In genomic region chr17:32143525-32143865, GRCh38 we compare ENCODE assay signal across 8 cellular contexts. TPM values are rescaled to one million over a fixed set of nuclear protein-coding genes. Genes with fewer than 3 reads are reported as not detected.
A peak's percentile ranks its signal among the peaks of the same experiment; 100 is the strongest.
DNase-seq lines count a peak whose midpoint lies in the region; ATAC-seq and TF ChIP-seq lines count a peak whose summit lies in the region.

No MANE protein-coding gene starts in this region.

- peaks cover 9% of the 10 kb centered on the region for H3K27me3 Mint-ChIP-seq in activated naive CD4-positive, alpha-beta T cell treated with anti-CD3 and anti-CD28 coated beads, Interleukin-2, amount 10 ng/mL, durations not matched to agents 7 days and 5 days

- H3K36me3 ChIP-seq in adrenal gland (replicated peaks in 1 of 2) (no peaks in the 10 kb centered on the region), liver (ENCODE audit: control insufficient read depth in 4 of 4, insufficient read depth in 3 of 4, low read depth in 1 of 4, low read length in 3 of 4) (no peaks in the 10 kb centered on the region), upper lobe of right lung (no peaks in the 10 kb centered on the region)

- ATAC-seq in upper lobe of right lung (no peak), GM21619 (IDR thresholded peaks at IDR 0.05; ENCODE audit: unreplicated experiment) (no peak), GM19397 (IDR thresholded peaks at IDR 0.05; ENCODE audit: unreplicated experiment) (no peak), GM21390 (IDR thresholded peaks at IDR 0.05; ENCODE audit: unreplicated experiment) (no peak)

- no peak for TF ChIP-seq RAD21 in liver (IDR thresholded peaks at IDR 0.05)

- no peak for TF ChIP-seq POLR2A in adrenal gland (IDR thresholded peaks at IDR 0.05)

- H3K9me3 ChIP-seq in adrenal gland (replicated peaks in 1 of 3): no peaks in the 10 kb centered on the region
- no peaks in the 10 kb centered on the region for H3K9me3 ChIP-seq in liver (ENCODE audit: control insufficient read depth in 4 of 4, low read length in 3 of 4)
- no peaks in the 10 kb centered on the region for H3K9me3 ChIP-seq in upper lobe of right lung

- peak overlapping the region; percentile 84 to 87 for H3K9ac ChIP-seq in liver (ENCODE audit: low read depth in 1 of 2, low read length in 2 of 2)

- H3K27ac Mint-ChIP-seq in activated naive CD4-positive, alpha-beta T cell treated with anti-CD3 and anti-CD28 coated beads, Interleukin-2, amount 10 ng/mL, durations not matched to agents 7 days and 5 days: no peak overlapping the region

- H3K27me3 ChIP-seq in adrenal gland (no peaks in the 10 kb centered on the region), liver (ENCODE audit: control insufficient read depth in 4 of 4, insufficient read depth in 4 of 4, low read length in 3 of 4) (no peaks in the 10 kb centered on the region), upper lobe of right lung (no peaks in the 10 kb centered on the region)

- H3K4me1 Mint-ChIP-seq in activated naive CD4-positive, alpha-beta T cell treated with anti-CD3 and anti-CD28 coated beads, Interleukin-2, amount 10 ng/mL, durations not matched to agents 7 days and 5 days: peaks cover 39% of the 10 kb centered on the region

- peak overlapping the region in 2 of 4 donors; percentile 61 to 71 for H3K4me3 ChIP-seq in adrenal gland
- H3K4me3 ChIP-seq in liver (ENCODE audit: low read depth in 1 of 3, low read length in 3 of 3): peak overlapping the region in 2 of 3 donors; percentile 82 to 95
- peak overlapping the region; percentile 91 for H3K4me3 ChIP-seq in upper lobe of right lung

- H3K9me3 Mint-ChIP-seq in activated naive CD4-positive, alpha-beta T cell treated with anti-CD3 and anti-CD28 coated beads, Interleukin-2, amount 10 ng/mL, durations not matched to agents 7 days and 5 days: no peaks in the 10 kb centered on the region

- peaks cover 5% of the 10 kb centered on the region for H3K36me3 Mint-ChIP-seq in activated naive CD4-positive, alpha-beta T cell treated with anti-CD3 and anti-CD28 coated beads, Interleukin-2, amount 10 ng/mL, durations not matched to agents 7 days and 5 days

- TF ChIP-seq CTCF in adrenal gland (IDR thresholded peaks at IDR 0.05) (no peak), liver (IDR thresholded peaks at IDR 0.05; ENCODE audit: low read depth, low read length, missing input control) (no peak), upper lobe of right lung (IDR thresholded peaks at IDR 0.05) (no peak)

- CTCF ChIA-PET in activated naive CD4-positive, alpha-beta T cell treated with anti-CD3 and anti-CD28 coated beads, Interleukin-2, amount 10 ng/mL, durations not matched to agents 7 days and 5 days (lab: Charles Lee): no interaction called here

- intact Hi-C loops in adrenal gland (cut with DNase I): no loop called here
- intact Hi-C loops in upper lobe of right lung (cut with DNase I): no loop called here

- H3K4me1 ChIP-seq in adrenal gland (replicated peaks in 1 of 2) (peaks cover 28 to 44% of the 10 kb centered on the region in 2 donors), liver (ENCODE audit: control insufficient read depth in 4 of 4, insufficient read depth in 4 of 4, low read length in 3 of 4) (peaks cover 6 to 34% (median 23%) of the 10 kb centered on the region in 4 donors), upper lobe of right lung (peaks cover 19% of the 10 kb centered on the region)

- 14 to 25% (median 18%) methylated on average over 6 of the region's 6 CpGs for WGBS in adrenal gland, 4 donors
- 24% methylated on average over 6 of the region's 6 CpGs for WGBS in liver

- no peak for DNase-seq in activated naive CD4-positive, alpha-beta T cell treated with anti-CD3 and anti-CD28 coated beads, Interleukin-2, amount 10 ng/mL, durations not matched to agents 7 days and 5 days
- DNase-seq in activated naive CD4-positive, alpha-beta T cell treated with anti-CD3 and anti-CD28 coated beads, Interleukin-2, amount 50 U/mL, for 16 hours: no peak
- DNase-seq in adrenal gland (peak in 1 of 7 donors; percentile 51), upper lobe of right lung (no peak)

- H3K27ac ChIP-seq in adrenal gland (peak overlapping the region; percentile 91 to 98 (median 97)), liver (ENCODE audit: low read depth in 1 of 2, low read length in 2 of 2) (peak overlapping the region; percentile 10 to 93), upper lobe of right lung (peak overlapping the region; percentile 97)

- peak overlapping the region; percentile 100 for H3K4me3 Mint-ChIP-seq in activated naive CD4-positive, alpha-beta T cell treated with anti-CD3 and anti-CD28 coated beads, Interleukin-2, amount 10 ng/mL, durations not matched to agents 7 days and 5 days

TF ChIP-seq in liver, 16 proteins besides CTCF, POLR2A, EP300 and RAD21:
- TF ChIP-seq YY1 (IDR thresholded peaks at IDR 0.05): no peak
- no peak for TF ChIP-seq JUND (IDR thresholded peaks at IDR 0.05)
- TF ChIP-seq HNF4G (IDR thresholded peaks at IDR 0.05): no peak

RNA-seq across cellular contexts. Expression of gene RHOT1, which starts 1.2 kb away (rescaled TPM):
- total RNA-seq in adrenal gland: 10 to 100 TPM; 44.2 to 86.0 (median 60.5) TPM
- 10 to 100 TPM; 75.3 to 97.7 (median 86.4) TPM for polyA plus RNA-seq in adrenal gland
- total RNA-seq in liver: 10 to 100 TPM; 20.2 to 43.4 TPM
- 10 to 100 TPM in 1 of 2 donors, 1 to 10 TPM in 1; 8.1 to 14.0 TPM for polyA plus RNA-seq in liver
- total RNA-seq in upper lobe of right lung: 46.6 TPM
